1 cellular context compared by ENCODE assay signal in the genomic region with DNA sequence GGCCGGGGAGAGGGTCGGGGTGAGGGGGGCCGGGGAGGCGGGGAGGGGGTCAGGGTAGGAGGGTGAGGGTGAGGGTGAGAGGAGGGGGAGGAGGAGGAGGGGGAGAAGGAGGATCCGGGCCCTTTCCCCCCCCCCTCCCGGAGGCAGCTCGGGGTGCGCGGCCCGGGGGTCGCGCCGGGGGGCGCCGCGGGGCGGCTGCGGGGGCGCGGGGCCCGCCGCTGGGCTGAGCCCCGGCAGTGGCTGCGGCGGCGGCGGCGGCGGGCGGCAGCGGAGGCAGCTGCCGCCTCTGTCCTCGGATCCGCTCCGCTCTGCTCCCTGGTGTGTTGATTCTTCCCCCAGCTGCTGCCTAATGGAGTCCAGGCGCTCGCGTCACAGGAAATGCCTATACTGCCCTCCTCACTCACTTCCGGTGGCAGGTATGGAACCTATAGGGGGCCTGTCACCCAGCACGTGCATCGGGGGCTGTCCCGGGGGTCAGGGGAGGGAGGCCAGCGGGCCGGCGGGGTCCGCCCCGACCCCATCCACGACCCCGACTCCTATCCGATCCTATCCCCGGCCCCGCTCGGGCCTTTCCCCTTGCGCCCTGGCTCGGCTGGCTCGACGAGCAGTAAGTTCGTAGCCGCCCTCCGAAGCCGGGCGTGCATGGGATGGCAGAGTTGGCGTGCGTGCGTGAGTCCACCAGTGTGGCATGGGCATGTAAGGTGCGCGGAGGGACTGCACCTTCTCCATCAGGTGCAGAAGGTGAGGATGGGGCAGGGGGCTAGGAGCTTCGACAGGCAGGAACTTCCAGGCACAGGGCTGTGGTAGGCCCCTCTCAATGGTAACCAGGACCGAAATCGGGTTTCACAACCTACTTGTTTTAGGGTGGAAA.
TF ChIP-seq lines count a peak whose summit lies in the region.

A gene (minus strand): TSS at position 351 of the 871 bp plus-strand sequence.

TF ChIP-seq in HepG2, 621 proteins besides CTCF, POLR2A, EP300 and RAD21 (continued from another document and continues in another):
- TF ChIP-seq, protein P1, sequence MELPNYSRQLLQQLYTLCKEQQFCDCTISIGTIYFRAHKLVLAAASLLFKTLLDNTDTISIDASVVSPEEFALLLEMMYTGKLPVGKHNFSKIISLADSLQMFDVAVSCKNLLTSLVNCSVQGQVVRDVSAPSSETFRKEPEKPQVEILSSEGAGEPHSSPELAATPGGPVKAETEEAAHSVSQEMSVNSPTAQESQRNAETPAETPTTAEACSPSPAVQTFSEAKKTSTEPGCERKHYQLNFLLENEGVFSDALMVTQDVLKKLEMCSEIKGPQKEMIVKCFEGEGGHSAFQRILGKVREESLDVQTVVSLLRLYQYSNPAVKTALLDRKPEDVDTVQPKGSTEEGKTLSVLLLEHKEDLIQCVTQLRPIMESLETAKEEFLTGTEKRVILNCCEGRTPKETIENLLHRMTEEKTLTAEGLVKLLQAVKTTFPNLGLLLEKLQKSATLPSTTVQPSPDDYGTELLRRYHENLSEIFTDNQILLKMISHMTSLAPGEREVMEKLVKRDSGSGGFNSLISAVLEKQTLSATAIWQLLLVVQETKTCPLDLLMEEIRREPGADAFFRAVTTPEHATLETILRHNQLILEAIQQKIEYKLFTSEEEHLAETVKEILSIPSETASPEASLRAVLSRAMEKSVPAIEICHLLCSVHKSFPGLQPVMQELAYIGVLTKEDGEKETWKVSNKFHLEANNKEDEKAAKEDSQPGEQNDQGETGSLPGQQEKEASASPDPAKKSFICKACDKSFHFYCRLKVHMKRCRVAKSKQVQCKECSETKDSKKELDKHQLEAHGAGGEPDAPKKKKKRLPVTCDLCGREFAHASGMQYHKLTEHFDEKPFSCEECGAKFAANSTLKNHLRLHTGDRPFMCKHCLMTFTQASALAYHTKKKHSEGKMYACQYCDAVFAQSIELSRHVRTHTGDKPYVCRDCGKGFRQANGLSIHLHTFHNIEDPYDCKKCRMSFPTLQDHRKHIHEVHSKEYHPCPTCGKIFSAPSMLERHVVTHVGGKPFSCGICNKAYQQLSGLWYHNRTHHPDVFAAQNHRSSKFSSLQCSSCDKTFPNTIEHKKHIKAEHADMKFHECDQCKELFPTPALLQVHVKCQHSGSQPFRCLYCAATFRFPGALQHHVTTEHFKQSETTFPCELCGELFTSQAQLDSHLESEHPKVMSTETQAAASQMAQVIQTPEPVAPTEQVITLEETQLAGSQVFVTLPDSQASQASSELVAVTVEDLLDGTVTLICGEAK (IDR thresholded peaks at IDR 0.05): peak; percentile 64
- TF ChIP-seq, protein P1 (CRISPR knock-in tag; IDR thresholded peaks at IDR 0.05): peak; percentile 80; the same call in 1 of the 2 replicates
- TF ChIP-seq, protein P2, sequence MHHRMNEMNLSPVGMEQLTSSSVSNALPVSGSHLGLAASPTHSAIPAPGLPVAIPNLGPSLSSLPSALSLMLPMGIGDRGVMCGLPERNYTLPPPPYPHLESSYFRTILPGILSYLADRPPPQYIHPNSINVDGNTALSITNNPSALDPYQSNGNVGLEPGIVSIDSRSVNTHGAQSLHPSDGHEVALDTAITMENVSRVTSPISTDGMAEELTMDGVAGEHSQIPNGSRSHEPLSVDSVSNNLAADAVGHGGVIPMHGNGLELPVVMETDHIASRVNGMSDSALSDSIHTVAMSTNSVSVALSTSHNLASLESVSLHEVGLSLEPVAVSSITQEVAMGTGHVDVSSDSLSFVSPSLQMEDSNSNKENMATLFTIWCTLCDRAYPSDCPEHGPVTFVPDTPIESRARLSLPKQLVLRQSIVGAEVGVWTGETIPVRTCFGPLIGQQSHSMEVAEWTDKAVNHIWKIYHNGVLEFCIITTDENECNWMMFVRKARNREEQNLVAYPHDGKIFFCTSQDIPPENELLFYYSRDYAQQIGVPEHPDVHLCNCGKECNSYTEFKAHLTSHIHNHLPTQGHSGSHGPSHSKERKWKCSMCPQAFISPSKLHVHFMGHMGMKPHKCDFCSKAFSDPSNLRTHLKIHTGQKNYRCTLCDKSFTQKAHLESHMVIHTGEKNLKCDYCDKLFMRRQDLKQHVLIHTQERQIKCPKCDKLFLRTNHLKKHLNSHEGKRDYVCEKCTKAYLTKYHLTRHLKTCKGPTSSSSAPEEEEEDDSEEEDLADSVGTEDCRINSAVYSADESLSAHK (CRISPR knock-in tag; IDR thresholded peaks at IDR 0.05; ENCODE audit: borderline replicate concordance): no peak
- 0 out of 2 replicates have a peak, but pooled peaks have one; percentile 51 for TF ChIP-seq ZNF451 (CRISPR knock-in tag; IDR thresholded peaks at IDR 0.05)
- no peak for TF ChIP-seq RARG (CRISPR knock-in tag; IDR thresholded peaks at IDR 0.05; ENCODE audit: low read depth)
- TF ChIP-seq ZSCAN20 (CRISPR knock-in tag; IDR thresholded peaks at IDR 0.05; ENCODE audit: borderline replicate concordance): peak; percentile 83; the same call in 1 of the 2 replicates
- TF ChIP-seq, protein P3, sequence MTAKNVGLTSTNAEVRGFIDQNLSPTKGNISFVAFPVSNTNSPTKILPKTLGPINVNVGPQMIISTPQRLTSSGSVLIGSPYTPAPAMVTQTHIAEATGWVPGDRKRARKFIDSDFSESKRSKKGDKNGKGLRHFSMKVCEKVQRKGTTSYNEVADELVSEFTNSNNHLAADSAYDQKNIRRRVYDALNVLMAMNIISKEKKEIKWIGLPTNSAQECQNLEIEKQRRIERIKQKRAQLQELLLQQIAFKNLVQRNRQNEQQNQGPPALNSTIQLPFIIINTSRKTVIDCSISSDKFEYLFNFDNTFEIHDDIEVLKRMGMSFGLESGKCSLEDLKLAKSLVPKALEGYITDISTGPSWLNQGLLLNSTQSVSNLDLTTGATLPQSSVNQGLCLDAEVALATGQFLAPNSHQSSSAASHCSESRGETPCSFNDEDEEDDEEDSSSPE (CRISPR knock-in tag; IDR thresholded peaks at IDR 0.05): no peak
- TF ChIP-seq ZNF337 (CRISPR knock-in tag; IDR thresholded peaks at IDR 0.05; ENCODE audit: borderline replicate concordance, low read depth): 0 out of 2 replicates have a peak, but pooled peaks have one; percentile 41
- TF ChIP-seq TP53 (CRISPR knock-in tag; conservative IDR thresholded peaks at IDR 0.05): peak; percentile 48; the same call in 1 of the 2 replicates
- TF ChIP-seq KDM5B (CRISPR knock-in tag; IDR thresholded peaks at IDR 0.05; ENCODE audit: borderline replicate concordance): peak; percentile 81; the same call in 1 of the 2 replicates
- no peak for TF ChIP-seq NPAS2 (CRISPR knock-in tag; IDR thresholded peaks at IDR 0.05; ENCODE audit: borderline replicate concordance)
- TF ChIP-seq, protein P4, sequence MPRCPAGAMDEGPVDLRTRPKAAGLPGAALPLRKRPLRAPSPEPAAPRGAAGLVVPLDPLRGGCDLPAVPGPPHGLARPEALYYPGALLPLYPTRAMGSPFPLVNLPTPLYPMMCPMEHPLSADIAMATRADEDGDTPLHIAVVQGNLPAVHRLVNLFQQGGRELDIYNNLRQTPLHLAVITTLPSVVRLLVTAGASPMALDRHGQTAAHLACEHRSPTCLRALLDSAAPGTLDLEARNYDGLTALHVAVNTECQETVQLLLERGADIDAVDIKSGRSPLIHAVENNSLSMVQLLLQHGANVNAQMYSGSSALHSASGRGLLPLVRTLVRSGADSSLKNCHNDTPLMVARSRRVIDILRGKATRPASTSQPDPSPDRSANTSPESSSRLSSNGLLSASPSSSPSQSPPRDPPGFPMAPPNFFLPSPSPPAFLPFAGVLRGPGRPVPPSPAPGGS (CRISPR knock-in tag; IDR thresholded peaks at IDR 0.05): peak; percentile 77; the same call in 1 of the 2 replicates
- peak; percentile 71; the same call in 1 of the 2 replicates for TF ChIP-seq TARDBP (CRISPR knock-in tag; IDR thresholded peaks at IDR 0.05)
- TF ChIP-seq HOXA3 (CRISPR knock-in tag; IDR thresholded peaks at IDR 0.05): peak; percentile 92
- no peak for TF ChIP-seq HHEX (CRISPR knock-in tag; IDR thresholded peaks at IDR 0.05)
- TF ChIP-seq KDM2A (CRISPR knock-in tag; IDR thresholded peaks at IDR 0.05; ENCODE audit: borderline replicate concordance, low read depth): peak; percentile 78; the same call in 1 of the 2 replicates
- TF ChIP-seq MXI1 (IDR thresholded peaks at IDR 0.05; ENCODE audit: borderline replicate concordance, low read depth, low read length): peak; percentile 88; the same call in 2 of the 3 replicates
- peak; percentile 81 for TF ChIP-seq SIN3A (IDR thresholded peaks at IDR 0.05; ENCODE audit: borderline replicate concordance, low read depth, low read length)
- peak; percentile 82 for TF ChIP-seq CREB1 (IDR thresholded peaks at IDR 0.05)
- peak; percentile 83 for TF ChIP-seq CREB1 (CRISPR knock-in tag; IDR thresholded peaks at IDR 0.05)
- TF ChIP-seq, protein P5, sequence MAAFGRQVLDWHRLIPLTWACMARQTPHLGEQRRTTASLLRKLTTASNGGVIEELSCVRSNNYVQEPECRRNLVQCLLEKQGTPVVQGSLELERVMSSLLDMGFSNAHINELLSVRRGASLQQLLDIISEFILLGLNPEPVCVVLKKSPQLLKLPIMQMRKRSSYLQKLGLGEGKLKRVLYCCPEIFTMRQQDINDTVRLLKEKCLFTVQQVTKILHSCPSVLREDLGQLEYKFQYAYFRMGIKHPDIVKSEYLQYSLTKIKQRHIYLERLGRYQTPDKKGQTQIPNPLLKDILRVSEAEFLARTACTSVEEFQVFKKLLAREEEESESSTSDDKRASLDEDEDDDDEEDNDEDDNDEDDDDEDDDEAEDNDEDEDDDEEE (CRISPR knock-in tag; IDR thresholded peaks at IDR 0.05): no peak
- TF ChIP-seq PCBP2 (optimal IDR thresholded peaks at IDR 0.05; ENCODE audit: low read depth, low read length, poor library complexity, severe bottlenecking): no peak
- TF ChIP-seq, protein P6, sequence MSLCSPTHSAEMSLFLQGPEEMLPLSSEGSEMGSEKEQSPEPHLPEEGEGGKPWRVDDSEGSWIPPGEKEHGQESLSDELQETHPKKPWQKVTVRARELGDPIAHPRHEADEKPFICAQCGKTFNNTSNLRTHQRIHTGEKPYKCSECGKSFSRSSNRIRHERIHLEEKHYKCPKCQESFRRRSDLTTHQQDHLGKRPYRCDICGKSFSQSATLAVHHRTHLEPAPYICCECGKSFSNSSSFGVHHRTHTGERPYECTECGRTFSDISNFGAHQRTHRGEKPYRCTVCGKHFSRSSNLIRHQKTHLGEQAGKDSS (CRISPR knock-in tag; IDR thresholded peaks at IDR 0.05; ENCODE audit: borderline replicate concordance, low read depth): no peak
- no peak for TF ChIP-seq AGO1 (IDR thresholded peaks at IDR 0.05; ENCODE audit: low read depth, low read length, poor library complexity, severe bottlenecking)
- TF ChIP-seq, protein P7, sequence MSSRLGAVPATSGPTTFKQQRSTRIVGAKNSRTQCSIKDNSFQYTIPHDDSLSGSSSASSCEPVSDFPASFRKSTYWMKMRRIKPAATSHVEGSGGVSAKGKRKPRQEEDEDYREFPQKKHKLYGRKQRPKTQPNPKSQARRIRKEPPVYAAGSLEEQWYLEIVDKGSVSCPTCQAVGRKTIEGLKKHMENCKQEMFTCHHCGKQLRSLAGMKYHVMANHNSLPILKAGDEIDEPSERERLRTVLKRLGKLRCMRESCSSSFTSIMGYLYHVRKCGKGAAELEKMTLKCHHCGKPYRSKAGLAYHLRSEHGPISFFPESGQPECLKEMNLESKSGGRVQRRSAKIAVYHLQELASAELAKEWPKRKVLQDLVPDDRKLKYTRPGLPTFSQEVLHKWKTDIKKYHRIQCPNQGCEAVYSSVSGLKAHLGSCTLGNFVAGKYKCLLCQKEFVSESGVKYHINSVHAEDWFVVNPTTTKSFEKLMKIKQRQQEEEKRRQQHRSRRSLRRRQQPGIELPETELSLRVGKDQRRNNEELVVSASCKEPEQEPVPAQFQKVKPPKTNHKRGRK (CRISPR knock-in tag; IDR thresholded peaks at IDR 0.05): no peak
- TF ChIP-seq SRY (CRISPR knock-in tag; IDR thresholded peaks at IDR 0.05): peak; percentile 92; the same call in 1 of the 2 replicates
- no peak for TF ChIP-seq GATA4 (IDR thresholded peaks at IDR 0.05; ENCODE audit: borderline replicate concordance, low read depth)
- TF ChIP-seq ZNF136 (CRISPR knock-in tag; IDR thresholded peaks at IDR 0.05; ENCODE audit: low read depth): peak; percentile 32; the same call in 1 of the 2 replicates
- TF ChIP-seq, protein P8, sequence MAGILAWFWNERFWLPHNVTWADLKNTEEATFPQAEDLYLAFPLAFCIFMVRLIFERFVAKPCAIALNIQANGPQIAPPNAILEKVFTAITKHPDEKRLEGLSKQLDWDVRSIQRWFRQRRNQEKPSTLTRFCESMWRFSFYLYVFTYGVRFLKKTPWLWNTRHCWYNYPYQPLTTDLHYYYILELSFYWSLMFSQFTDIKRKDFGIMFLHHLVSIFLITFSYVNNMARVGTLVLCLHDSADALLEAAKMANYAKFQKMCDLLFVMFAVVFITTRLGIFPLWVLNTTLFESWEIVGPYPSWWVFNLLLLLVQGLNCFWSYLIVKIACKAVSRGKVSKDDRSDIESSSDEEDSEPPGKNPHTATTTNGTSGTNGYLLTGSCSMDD (CRISPR knock-in tag; IDR thresholded peaks at IDR 0.05): 0 out of 2 replicates have a peak, but pooled peaks have one; percentile 58
